ENCODE assay signal across 8 cellular contexts in genomic region chr3:57597240-57597972, GRCh38.
DNase-seq lines count a peak whose midpoint lies in the region; ATAC-seq lines count a peak whose summit lies in the region.

ARF4 (minus strand) TSS chr3:57597344; CDS start chr3:57597140, 204 bp downstream.

- ATAC-seq in GM19035 (IDR thresholded peaks at IDR 0.05; ENCODE audit: unreplicated experiment) (peak; percentile 90), HG03354 (IDR thresholded peaks at IDR 0.05; ENCODE audit: poor library complexity, severe bottlenecking, unreplicated experiment) (peak; percentile 94)
- peak; percentile 90 to 93 for ATAC-seq in activated CD4-positive, CD25-positive, alpha-beta regulatory T cell treated with anti-CD3 and anti-CD28 coated beads, Interleukin-2, amount 50 U/mL, for 24 hours

- DNase-seq in AG20443 (ENCODE audit: low spot score) (peak; percentile 100), NCI-H446 treated with DMSO at 0.1 percent for 48 hours (lab: John Stamatoyannopoulos, UW) (peak; percentile 96), cerebellar cortex (ENCODE audit: low spot score) (peak; percentile 99), iris pigment epithelial cell (ENCODE audit: low read depth) (peak; percentile 100)
- peak; percentile 97 to 98 for DNase-seq in stimulated activated CD4-positive, alpha-beta T cell treated with anti-CD3 and anti-CD28 coated beads, Interleukin-12 subunit alpha, Interleukin-12 subunit beta, amount 100 ng/mL, for 24 hours (ENCODE audit: low read depth in 2 of 2)

Comparison
In these comparisons a context has a peak if more than half of its experiments do, and no peak if none do; other contexts are left out.
1. Peak in every context shown above with its lines: DNase-seq and ATAC-seq.